Comparison of ENCODE assay signal across 16 cellular contexts in genomic region chr18:22544626-22545025, GRCh38.
"Had no signal": no experiment of that assay in that cellular context is flagged by ENCODE, and none has a peak within 500 bp of the region (broad histone marks: within the 10 kb centered on the region; RNA-seq: fewer than 3 reads in every experiment).

No MANE protein-coding gene starts in this region.

- H3K27me3 ChIP-seq: cardiac muscle cell, right lobe of liver, spleen, upper lobe of left lung had no signal

- H3K36me3 ChIP-seq: cardiac muscle cell, prostate gland, right lobe of liver, spleen, upper lobe of left lung had no signal

- H3K27me3 Mint-ChIP-seq: activated naive CD8-positive, alpha-beta T cell treated with anti-CD3 and anti-CD28 coated beads, Interleukin-2, amount 50 U/mL, for 24 hours had no signal

- H3K4me3 ChIP-seq: cardiac muscle cell, dorsolateral prefrontal cortex, prostate gland, right lobe of liver, spleen, upper lobe of left lung had no signal

- ATAC-seq: activated naive CD8-positive, alpha-beta T cell treated with anti-CD3 and anti-CD28 coated beads, Interleukin-2, amount 50 U/mL, for 24 hours; left ventricle myocardium superior; right lobe of liver; stimulated activated naive CD8-positive, alpha-beta T cell treated with anti-CD3 and anti-CD28 coated beads, Interleukin-15, amount 100 ng/mL, for 72 hours; T-cell had no signal

- H3K4me1 Mint-ChIP-seq: activated naive CD8-positive, alpha-beta T cell treated with anti-CD3 and anti-CD28 coated beads, Interleukin-2, amount 50 U/mL, for 24 hours; stimulated activated naive CD8-positive, alpha-beta T cell treated with anti-CD3 and anti-CD28 coated beads, Interleukin-15, amount 100 ng/mL, for 72 hours; T-cell had no signal

- H3K36me3 Mint-ChIP-seq: T-cell had no signal

- H3K4me3 Mint-ChIP-seq: activated naive CD4-positive, alpha-beta T cell treated with anti-CD3 and anti-CD28 coated beads for 36 hours; activated naive CD8-positive, alpha-beta T cell treated with anti-CD3 and anti-CD28 coated beads, Interleukin-2, amount 50 U/mL, for 24 hours; stimulated activated naive CD8-positive, alpha-beta T cell treated with anti-CD3 and anti-CD28 coated beads, Interleukin-15, amount 100 ng/mL, for 72 hours; T-cell had no signal

- H3K27ac Mint-ChIP-seq: activated naive CD4-positive, alpha-beta T cell treated with anti-CD3 and anti-CD28 coated beads for 36 hours; activated naive CD8-positive, alpha-beta T cell treated with anti-CD3 and anti-CD28 coated beads, Interleukin-2, amount 50 U/mL, for 24 hours; stimulated activated naive CD8-positive, alpha-beta T cell treated with anti-CD3 and anti-CD28 coated beads, Interleukin-15, amount 100 ng/mL, for 72 hours; T-cell had no signal

- H3K27ac ChIP-seq: cardiac muscle cell, dorsolateral prefrontal cortex, prostate gland, right lobe of liver, spleen, upper lobe of left lung had no signal

- DNase-seq: activated CD4-positive, CD25-positive, alpha-beta regulatory T cell treated with anti-CD3 and anti-CD28 coated beads, Interleukin-2, amount 50 U/mL, for 72 hours; activated naive CD4-positive, alpha-beta T cell treated with anti-CD3 and anti-CD28 coated beads for 36 hours; activated naive CD8-positive, alpha-beta T cell treated with anti-CD3 and anti-CD28 coated beads, Interleukin-2, amount 50 U/mL, for 24 hours; dorsolateral prefrontal cortex; erythroblast; hippocampal formation; left ventricle myocardium superior; mesendoderm; right lobe of liver; spleen; stimulated activated naive CD8-positive, alpha-beta T cell treated with anti-CD3 and anti-CD28 coated beads, Interleukin-15, amount 100 ng/mL, for 72 hours; T-cell; T-helper 9 cell had no signal

- H3K9me3 ChIP-seq: prostate gland, right lobe of liver, spleen, upper lobe of left lung had no signal

- H3K4me1 ChIP-seq: prostate gland, spleen had no signal
